ENCODE assay signal across 24 cellular contexts in the genomic region with DNA sequence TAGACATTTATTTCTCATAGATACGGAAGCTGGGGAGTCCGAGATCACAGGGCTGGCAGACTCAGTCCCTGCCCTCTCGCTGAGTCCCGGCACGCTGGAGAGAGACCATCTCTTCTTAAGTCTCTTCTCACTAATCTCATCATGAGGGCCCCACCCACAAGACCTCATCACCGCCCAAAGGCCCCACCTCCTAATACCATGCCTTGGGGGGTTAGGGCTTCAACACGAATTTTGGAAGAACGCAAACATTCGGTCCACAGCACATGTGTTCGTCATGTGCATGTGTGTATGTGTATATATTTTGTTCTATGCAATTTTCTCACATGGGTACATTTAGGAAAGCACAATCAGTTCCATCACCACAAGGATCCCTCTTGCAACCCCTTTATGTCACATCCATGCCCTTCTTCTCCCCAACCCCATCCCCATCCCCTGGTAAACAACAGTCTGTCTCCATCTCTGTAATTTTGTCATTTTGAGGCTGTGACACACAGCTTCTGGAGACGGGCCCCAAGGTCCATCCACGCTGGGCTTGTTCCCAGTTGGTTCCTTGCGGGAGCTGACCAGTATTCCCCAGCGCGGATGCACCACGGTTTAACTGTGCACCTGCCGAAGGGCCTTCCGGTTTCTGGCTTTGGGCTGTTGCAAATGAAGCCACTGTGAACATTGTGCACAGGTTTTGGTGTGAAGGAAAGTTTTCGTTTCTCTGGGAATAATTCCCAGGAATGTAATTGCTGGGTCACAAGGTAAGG.
DNase-seq lines count a peak whose midpoint lies in the region; ATAC-seq and TF ChIP-seq lines count a peak whose summit lies in the region.
"Had no signal": no experiment of that assay in that cellular context is flagged by ENCODE, and none has a peak within 500 bp of the region (broad histone marks: within the 10 kb centered on the region; RNA-seq: fewer than 3 reads in every experiment).

No MANE protein-coding gene starts in this region.

- H3K79me2 ChIP-seq in DND-41 (ENCODE audit: insufficient read depth, low read length) = no peaks in the 10 kb centered on the region
- no peaks in the 10 kb centered on the region for H3K79me2 ChIP-seq in PC-9 (ENCODE audit: low read depth)

- peaks cover 23% of the 10 kb centered on the region; the same call in 1 of the 2 replicates for H3F3A ChIP-seq in PC-9 (ENCODE audit: insufficient read depth, low read depth)

- intact Hi-C loops in PC-9 (cut with micrococcal nuclease; ENCODE audit: unreplicated experiment) (no loop called here), posterior vena cava (cut with DNase I) (no loop called here)
- intact Hi-C loops in activated T-helper 2 cell treated with anti-CD3 and anti-CD28 coated beads, Interferon-gamma antibody, Interleukin-2, Interleukin-4, amounts not matched to agents 10 μg/mL and 5 μg/mL and 100 μg/mL, durations not matched to agents 14 hours and 24 hours and 36 hours (cut with micrococcal nuclease) = no loop called here

- no peak overlapping the region for H3K27ac Mint-ChIP-seq in activated T-helper 2 cell treated with anti-CD3 and anti-CD28 coated beads, Interferon-gamma antibody, Interleukin-2, Interleukin-4, amounts not matched to agents 10 μg/mL and 5 μg/mL and 100 μg/mL, durations not matched to agents 14 hours and 24 hours and 36 hours
- H3K27ac Mint-ChIP-seq: CD8-positive, alpha-beta T cell; GM23338; HFFc6; IgD-negative memory B cell had no signal

- POLR2A ChIA-PET in PC-9 (lab: Charles Lee; ENCODE audit: unreplicated experiment) = no interaction called here

- H3K9me3 ChIP-seq in DND-41 (ENCODE audit: insufficient read depth, low read length, severe bottlenecking) (peaks cover 8% of the 10 kb centered on the region), PC-9 (ENCODE audit: insufficient read depth, low read depth) (no peaks in the 10 kb centered on the region)
- H3K9me3 ChIP-seq: Caco-2, HAP-1 had no signal

- ATAC-seq in DND-41 (ENCODE audit: insufficient read depth, low read depth) (no peak), left lobe of liver (no peak), HG03521 (IDR thresholded peaks at IDR 0.05; ENCODE audit: unreplicated experiment) (no peak)
- ATAC-seq: CD8-positive, alpha-beta T cell; GM12878; GM23338; Panc1 had no signal

- H3K9ac ChIP-seq in DND-41 (ENCODE audit: low read depth, low read length) = no peak overlapping the region
- H3K9ac ChIP-seq: KMS-11 had no signal

- H3K36me3 Mint-ChIP-seq in activated T-helper 2 cell treated with anti-CD3 and anti-CD28 coated beads, Interferon-gamma antibody, Interleukin-2, Interleukin-4, amounts not matched to agents 10 μg/mL and 5 μg/mL and 100 μg/mL, durations not matched to agents 14 hours and 24 hours and 36 hours (ENCODE audit: low read depth) = no peaks in the 10 kb centered on the region
- H3K36me3 Mint-ChIP-seq: CD8-positive, alpha-beta T cell; IgD-negative memory B cell had no signal

- no peaks in the 10 kb centered on the region for H3K9me3 Mint-ChIP-seq in activated T-helper 2 cell treated with anti-CD3 and anti-CD28 coated beads, Interferon-gamma antibody, Interleukin-2, Interleukin-4, amounts not matched to agents 10 μg/mL and 5 μg/mL and 100 μg/mL, durations not matched to agents 14 hours and 24 hours and 36 hours
- H3K9me3 Mint-ChIP-seq: CD8-positive, alpha-beta T cell; GM23338 had no signal

- H4K20me1 ChIP-seq in DND-41 (ENCODE audit: insufficient read depth, low read length) (peaks cover 2% of the 10 kb centered on the region; the same call in 1 of the 2 replicates), PC-9 (ENCODE audit: insufficient read depth) (no peaks in the 10 kb centered on the region)

- no peaks in the 10 kb centered on the region for H3K4me1 ChIP-seq in DND-41 (ENCODE audit: insufficient read depth, low read length)
- H3K4me1 ChIP-seq in PC-9 (replicated peaks; ENCODE audit: insufficient read depth) = peaks cover 26% of the 10 kb centered on the region
- H3K4me1 ChIP-seq: Caco-2, HAP-1 had no signal

- H3K4me3 Mint-ChIP-seq in activated T-helper 2 cell treated with anti-CD3 and anti-CD28 coated beads, Interferon-gamma antibody, Interleukin-2, Interleukin-4, amounts not matched to agents 10 μg/mL and 5 μg/mL and 100 μg/mL, durations not matched to agents 14 hours and 24 hours and 36 hours (ENCODE audit: low read depth) = no peak overlapping the region
- H3K4me3 Mint-ChIP-seq: CD8-positive, alpha-beta T cell; GM23338; HFFc6; IgD-negative memory B cell had no signal

- CTCF ChIA-PET in PC-9 (lab: Charles Lee) = no interaction called here

- H2AFZ ChIP-seq in DND-41 (ENCODE audit: low read depth, low read length) (no peak overlapping the region), PC-9 (no peak overlapping the region)
- H2AFZ ChIP-seq: GM23338 had no signal

- TF ChIP-seq CTCF in DND-41 (IDR thresholded peaks at IDR 0.05; ENCODE audit: borderline replicate concordance, extremely low read depth, low read length, poor library complexity, severe bottlenecking) = no peak
- TF ChIP-seq CTCF in PC-9 (conservative IDR thresholded peaks at IDR 0.05) = no peak

- H3K27ac ChIP-seq in DND-41 (ENCODE audit: low read length) (no peak overlapping the region), PC-9 (peak overlapping the region; percentile 77)
- H3K27ac ChIP-seq: KMS-11, RWPE1 had no signal

- DNase-seq in DND-41 = peak; percentile 1
- DNase-seq in PC-9 = no peak
- DNase-seq in left lobe of liver (ENCODE audit: low spot score) = peak; percentile 16
- peak; percentile 48 for DNase-seq in posterior vena cava (ENCODE audit: low spot score)
- no peak for DNase-seq in stimulated activated CD4-positive, alpha-beta T cell treated with anti-CD3 and anti-CD28 coated beads, Interleukin-4, amount 100 ng/mL, for 24 hours
- no peak for DNase-seq in activated T-helper 2 cell treated with anti-CD3 and anti-CD28 coated beads, Interferon-gamma antibody, Interleukin-2, Interleukin-4, amounts not matched to agents 10 μg/mL and 5 μg/mL and 100 μg/mL, durations not matched to agents 14 hours and 24 hours and 36 hours (ENCODE audit: low spot score)
- DNase-seq: C1 segment of cervical spinal cord, EL, GDM1, HFFc6, MM.1S, NCI-H2029, NCI-H526 treated with DMSO at 0.1 percent for 48 hours, SHP77 had no signal

- H3K27me3 ChIP-seq in DND-41 (ENCODE audit: insufficient read depth, low read length, poor library complexity) = peaks cover 10% of the 10 kb centered on the region
- no peaks in the 10 kb centered on the region for H3K27me3 ChIP-seq in PC-9 (ENCODE audit: insufficient read depth, low read depth)

- H3K27me3 Mint-ChIP-seq in activated T-helper 2 cell treated with anti-CD3 and anti-CD28 coated beads, Interferon-gamma antibody, Interleukin-2, Interleukin-4, amounts not matched to agents 10 μg/mL and 5 μg/mL and 100 μg/mL, durations not matched to agents 14 hours and 24 hours and 36 hours (ENCODE audit: low read depth) = no peaks in the 10 kb centered on the region
- H3K27me3 Mint-ChIP-seq: IgD-negative memory B cell had no signal

- H3K4me2 ChIP-seq in DND-41 (ENCODE audit: insufficient read depth, low read length) (no peak overlapping the region), PC-9 (peak overlapping the region; percentile 80)
- H3K4me2 ChIP-seq: GM23338, KMS-11 had no signal

- H3K4me3 ChIP-seq in DND-41 (ENCODE audit: low read depth in 1 of 2, low read length in 2 of 2) = no peak overlapping the region
- peak overlapping the region; percentile 14; the same call in 1 of the 2 replicates for H3K4me3 ChIP-seq in PC-9
- H3K4me3 ChIP-seq: GM12878, GM23338, HAP-1 had no signal

- H3K4me1 Mint-ChIP-seq in activated T-helper 2 cell treated with anti-CD3 and anti-CD28 coated beads, Interferon-gamma antibody, Interleukin-2, Interleukin-4, amounts not matched to agents 10 μg/mL and 5 μg/mL and 100 μg/mL, durations not matched to agents 14 hours and 24 hours and 36 hours (ENCODE audit: low read depth) = no peaks in the 10 kb centered on the region
- H3K4me1 Mint-ChIP-seq: IgD-negative memory B cell had no signal

- BruUV-seq in PC-9 (replicated peaks; lab: Mats Ljungman, UMichigan) = no TSS peak

- no peaks in the 10 kb centered on the region for H3K9me2 ChIP-seq in PC-9 (ENCODE audit: insufficient read depth)

- H3K36me3 ChIP-seq in DND-41 (ENCODE audit: insufficient read depth, low read length) (no peaks in the 10 kb centered on the region), PC-9 (ENCODE audit: low read depth) (no peaks in the 10 kb centered on the region)
- H3K36me3 ChIP-seq: HAP-1 had no signal

Comparison
In these comparisons a context has a peak if more than half of its experiments do, and no peak if none do; other contexts are left out.
1. DNase-seq: peak in DND-41 (single experiment), left lobe of liver (single experiment) and posterior vena cava (single experiment); none in PC-9 (0 of 2), stimulated activated CD4-positive, alpha-beta T cell treated with anti-CD3 and anti-CD28 coated beads, Interleukin-4, amount 100 ng/mL, for 24 hours (single experiment) and activated T-helper 2 cell treated with anti-CD3 and anti-CD28 coated beads, Interferon-gamma antibody, Interleukin-2, Interleukin-4, amounts not matched to agents 10 μg/mL and 5 μg/mL and 100 μg/mL, durations not matched to agents 14 hours and 24 hours and 36 hours (single experiment).